29 cellular contexts compared by ENCODE assay signal in genomic region chr3:27990837-27991236, GRCh38.
"Had no signal": no experiment of that assay in that cellular context is flagged by ENCODE, and none has a peak within 500 bp of the region (broad histone marks: within the 10 kb centered on the region; RNA-seq: fewer than 3 reads in every experiment).

No MANE protein-coding gene starts in this region.

- DNase-seq: activated B cell treated with CpG ODN at 0.5 μM for 24 hours; activated CD4-positive, alpha-beta T cell treated with anti-CD3 and anti-CD28 coated beads for 48 hours; activated CD4-positive, alpha-beta T cell treated with anti-CD3 and anti-CD28 coated beads, Interleukin-2, amount 50 U/mL, for 1 hour; activated CD4-positive, alpha-beta T cell treated with anti-CD3 and anti-CD28 coated beads, Interleukin-2, amount 50 U/mL, for 48 hours; activated CD8-positive, alpha-beta memory T cell treated with anti-CD3 and anti-CD28 coated beads for 24 hours; activated CD8-positive, alpha-beta T cell treated with anti-CD3 and anti-CD28 coated beads for 36 hours; activated effector memory CD4-positive, alpha-beta T cell treated with Interleukin-2 at 50 U/mL for 16 hours; activated gamma-delta T cell treated with Interleukin-2 at 50 U/mL for 16 hours; activated naive CD4-positive, alpha-beta T cell treated with anti-CD3 and anti-CD28 coated beads, Interleukin-2, amount 50 U/mL, for 16 hours; activated naive CD4-positive, alpha-beta T cell treated with Interleukin-2 at 50 U/mL for 16 hours; activated T-cell treated with anti-CD3 and anti-CD28 coated beads, Interleukin-2, amount 50 U/mL, for 4 hours; adrenal gland; amygdala; aorta; body of pancreas; dorsolateral prefrontal cortex; effector memory CD4-positive, alpha-beta T cell; endodermal cell; foreskin fibroblast; gastrocnemius medialis; glutamatergic neuron; heart left ventricle; T-helper 1 cell; T-helper 17 cell; T1000; WERI-Rb-1 had no signal

- H3K27me3 ChIP-seq: adrenal gland, body of pancreas, gastrocnemius medialis, heart left ventricle had no signal

- H3K4me3 ChIP-seq: adrenal gland, body of pancreas, coronary artery, dorsolateral prefrontal cortex, gastrocnemius medialis, heart left ventricle had no signal

- H3K36me3 ChIP-seq: adrenal gland, gastrocnemius medialis, heart left ventricle, WERI-Rb-1 had no signal

- H3K4me1 ChIP-seq: adrenal gland, body of pancreas, gastrocnemius medialis, heart left ventricle had no signal

- H3K9me3 ChIP-seq: adrenal gland, body of pancreas, gastrocnemius medialis, heart left ventricle had no signal

- H3K27ac ChIP-seq: adrenal gland, body of pancreas, coronary artery, dorsolateral prefrontal cortex, gastrocnemius medialis, heart left ventricle, WERI-Rb-1 had no signal

- ATAC-seq: activated CD4-positive, CD25-positive, alpha-beta regulatory T cell treated with anti-CD3 and anti-CD28 coated beads, Interleukin-2, amount 50 U/mL, for 24 hours; activated CD8-positive, alpha-beta T cell treated with anti-CD3 and anti-CD28 coated beads for 36 hours; activated T-cell treated with anti-CD3 and anti-CD28 coated beads, Interleukin-2, amount 50 U/mL, for 4 hours; activated T-helper 17 cell treated with anti-CD3 and anti-CD28 coated beads, Interleukin-2, amount 50 U/mL, for 72 hours; body of pancreas; gastrocnemius medialis; heart left ventricle; T-helper 17 cell had no signal
